ENCODE assay signal across 8 cellular contexts in the genomic region with DNA sequence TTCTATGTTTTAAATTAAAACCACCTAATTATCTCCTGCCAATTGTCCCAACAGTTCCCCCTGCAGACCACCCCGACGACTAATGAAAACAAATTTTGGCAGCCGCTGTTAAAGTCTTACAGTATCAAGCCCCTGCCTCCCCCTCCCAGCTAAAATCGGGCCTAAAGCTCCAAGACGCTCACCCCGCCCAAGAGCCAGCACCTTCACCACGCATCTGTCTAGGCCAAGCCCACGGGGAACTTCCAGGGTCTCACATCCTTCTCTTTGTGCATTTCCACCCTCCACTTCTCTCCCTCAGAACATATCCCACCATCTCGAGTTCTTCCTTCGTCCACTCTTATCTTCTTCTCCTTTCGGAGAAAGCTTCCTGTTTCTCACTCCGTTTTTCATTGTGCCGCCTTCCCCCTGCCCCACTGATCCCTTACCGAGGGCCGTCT. TPM values are rescaled to one million over a fixed set of nuclear protein-coding genes. Genes with fewer than 3 reads are reported as not detected.
A peak's percentile ranks its signal among the peaks of the same experiment; 100 is the strongest.
DNase-seq lines count a peak whose midpoint lies in the region; ATAC-seq and TF ChIP-seq lines count a peak whose summit lies in the region.

No MANE protein-coding gene starts in this region.

- H3K27ac ChIP-seq in cardiac muscle cell (peak overlapping the region; percentile 99), VCaP (peak overlapping the region; percentile 94), neuronal stem cell (replicated peaks; ENCODE audit: low read length) (peak overlapping the region; percentile 78)

- H3K9me3 ChIP-seq in cardiac muscle cell (ENCODE audit: low read depth) (no peaks in the 10 kb centered on the region), Loucy (ENCODE audit: insufficient read depth, low read depth, low read length) (no peaks in the 10 kb centered on the region), neuronal stem cell (replicated peaks in 1 of 2; ENCODE audit: control insufficient read depth in 2 of 2, insufficient read depth in 1 of 2, low read depth in 1 of 2, low read length in 2 of 2) (peaks cover 0 to 3% of the 10 kb centered on the region in 2 donors)

- H4K8ac ChIP-seq in neuronal stem cell (ENCODE audit: low read depth, low read length): peak overlapping the region; percentile 82

- H2AFZ ChIP-seq in Loucy (ENCODE audit: low read length) (peak overlapping the region; percentile 78), neuronal stem cell (ENCODE audit: low read length) (peak overlapping the region; percentile 86)

- no peaks in the 10 kb centered on the region for H3F3A ChIP-seq in Loucy (ENCODE audit: low read depth)

- H4K91ac ChIP-seq in neuronal stem cell (ENCODE audit: low read depth, low read length, poor library complexity): peak overlapping the region; percentile 72

- H3K27me3 ChIP-seq in cardiac muscle cell (no peaks in the 10 kb centered on the region), Loucy (ENCODE audit: insufficient read depth, low read length, poor library complexity, severe bottlenecking) (no peaks in the 10 kb centered on the region), neuronal stem cell (ENCODE audit: control insufficient read depth in 3 of 3, insufficient read depth in 3 of 3, low read depth in 1 of 3, low read length in 3 of 3) (no peaks in the 10 kb centered on the region)

- H3K14ac ChIP-seq in neuronal stem cell (ENCODE audit: low read length): peak overlapping the region; percentile 71

- H3K79me1 ChIP-seq in neuronal stem cell (ENCODE audit: low read depth, low read length): peaks cover 2% of the 10 kb centered on the region

- H2AK5ac ChIP-seq in neuronal stem cell (ENCODE audit: low read depth, low read length): peak overlapping the region; percentile 84

- H3K36me3 ChIP-seq in cardiac muscle cell (peaks cover 15% of the 10 kb centered on the region), Loucy (ENCODE audit: insufficient read depth, low read length) (peaks cover 20% of the 10 kb centered on the region; the same call in 1 of the 2 replicates), neuronal stem cell (replicated peaks in 1 of 2; ENCODE audit: control insufficient read depth in 2 of 2, insufficient read depth in 2 of 2, low read length in 2 of 2) (peaks cover 7 to 62% of the 10 kb centered on the region in 2 donors)

- H2BK5ac ChIP-seq in neuronal stem cell (ENCODE audit: low read length): peak overlapping the region; percentile 99

- H2BK12ac ChIP-seq in neuronal stem cell (ENCODE audit: low read length): no peak overlapping the region

- H3K18ac ChIP-seq in neuronal stem cell (ENCODE audit: low read length): peak overlapping the region; percentile 97

- H2BK120ac ChIP-seq in neuronal stem cell (ENCODE audit: low read depth, low read length): no peak overlapping the region

- no peak for ATAC-seq in left cardiac atrium

- H3K9ac ChIP-seq in Loucy (ENCODE audit: low read depth, low read length, poor library complexity, severe bottlenecking) (peak overlapping the region; percentile 87), neuronal stem cell (ENCODE audit: low read depth, low read length, poor library complexity) (peak overlapping the region; percentile 92)

- peak overlapping the region; percentile 99 for H3K23ac ChIP-seq in neuronal stem cell (ENCODE audit: low read depth, low read length, poor library complexity)

- H3K79me2 ChIP-seq in Loucy (ENCODE audit: insufficient read depth, low read length): peaks cover 85% of the 10 kb centered on the region

- DNase-seq in cardiac muscle cell (ENCODE audit: low read depth in 1 of 2, low spot score in 1 of 2) (peak in 1 of 2 donors; percentile 41), left cardiac atrium (no peak), epithelial cell of esophagus (ENCODE audit: low read depth) (peak; percentile 52), neuronal stem cell (ENCODE audit: low spot score) (no peak), retina (no peak), NCI-H1436 treated with DMSO at 0.1 percent for 48 hours (lab: John Stamatoyannopoulos, UW) (no peak)

- peaks cover 16% of the 10 kb centered on the region for H3K4me1 ChIP-seq in cardiac muscle cell (ENCODE audit: low read depth)
- peaks cover 62% of the 10 kb centered on the region for H3K4me1 ChIP-seq in Loucy (ENCODE audit: insufficient read depth, low read length, poor library complexity, severe bottlenecking)
- H3K4me1 ChIP-seq in neuronal stem cell (ENCODE audit: control insufficient read depth in 2 of 2, insufficient read depth in 1 of 2, low read depth in 1 of 2, low read length in 2 of 2): peaks cover 3 to 9% of the 10 kb centered on the region in 2 donors

- no peaks in the 10 kb centered on the region for H3K9me2 ChIP-seq in Loucy (replicated peaks; ENCODE audit: low read depth, low read length)

- no peak overlapping the region for H3K4ac ChIP-seq in neuronal stem cell (ENCODE audit: low read length)

- intact Hi-C loops in left cardiac atrium (cut with DNase I): no loop called here

- no CpG with 5 or more reads among the region's 15 CpGs for WGBS in neuronal stem cell (ENCODE audit: extremely low coverage in 2 of 2, insufficient read length in 2 of 2, insufficient replicate concordance in 1 of 2), 2 donors

- H2BK15ac ChIP-seq in neuronal stem cell (ENCODE audit: low read length): no peak overlapping the region

- H3K4me3 ChIP-seq in cardiac muscle cell (peak overlapping the region; percentile 83), Loucy (ENCODE audit: low read length, poor library complexity, severe bottlenecking) (peak overlapping the region; percentile 93), epithelial cell of esophagus (ENCODE audit: low read length) (peak overlapping the region; percentile 95), neuronal stem cell (ENCODE audit: low read length in 2 of 2) (peak overlapping the region; percentile 92 to 93)

- H4K20me1 ChIP-seq in Loucy (ENCODE audit: insufficient read depth, low read length, poor library complexity, severe bottlenecking): peaks cover 86% of the 10 kb centered on the region

- H3K4me2 ChIP-seq in Loucy (ENCODE audit: low read depth, low read length, poor library complexity, severe bottlenecking): peak overlapping the region; percentile 95
- H3K4me2 ChIP-seq in neuronal stem cell (ENCODE audit: insufficient read depth, low read length, poor library complexity, severe bottlenecking): peak overlapping the region; percentile 52

- TF ChIP-seq CTCF in cardiac muscle cell (IDR thresholded peaks at IDR 0.05; ENCODE audit: low read depth, low read length): no peak
- no peak for TF ChIP-seq CTCF in Loucy (conservative IDR thresholded peaks at IDR 0.05; ENCODE audit: low read length)
- no peak for TF ChIP-seq CTCF in VCaP (conservative IDR thresholded peaks at IDR 0.05)
- TF ChIP-seq CTCF in epithelial cell of esophagus (IDR thresholded peaks at IDR 0.05; ENCODE audit: insufficient read depth, low read depth, low read length, missing control alignments): no peak

RNA-seq across cellular contexts. Expression of a gene that starts 0.4 kb away (rescaled TPM):
- total RNA-seq in cardiac muscle cell (57.8 and 91.5 TPM in 2 replicates), left cardiac atrium (10 to 100 TPM; 36.7 to 51.1 TPM)
- polyA plus RNA-seq in cardiac muscle cell: 107 and 123 TPM in 2 replicates
- polyA plus RNA-seq in neuronal stem cell (2013, experiment 1 of 2): 272 TPM
- 282 TPM for polyA plus RNA-seq in neuronal stem cell (2013, experiment 2 of 2)

RNA-seq across cellular contexts. Expression of a gene that starts 1.6 kb away (rescaled TPM):
- total RNA-seq in cardiac muscle cell: 18.1 and 24.1 TPM in 2 replicates
- 15.5 and 27.9 TPM in 2 replicates for polyA plus RNA-seq in cardiac muscle cell
- 1 to 10 TPM; 8.6 to 8.9 TPM for total RNA-seq in left cardiac atrium
- polyA plus RNA-seq in neuronal stem cell (2013, experiment 1 of 2): 62.3 TPM
- 64.7 TPM for polyA plus RNA-seq in neuronal stem cell (2013, experiment 2 of 2)
